1 cellular context compared by ENCODE assay signal in genomic region chr5:23136958-23137357, GRCh38.
TF ChIP-seq lines count a peak whose summit lies in the region.

No MANE protein-coding gene starts in this region.

TF ChIP-seq in liver, 16 proteins besides CTCF, POLR2A, EP300 and RAD21 (continued from another document):
- TF ChIP-seq REST (IDR thresholded peaks at IDR 0.05) (no peak), RXRA (IDR thresholded peaks at IDR 0.05) (peak in 1 of 2 donors; percentile 8), GABPA (IDR thresholded peaks at IDR 0.05 in 1 of 2, conservative IDR thresholded peaks at IDR 0.05 in 1 of 2) (no peak)
